Comparison of ENCODE assay signal across 22 cellular contexts in the genomic region with DNA sequence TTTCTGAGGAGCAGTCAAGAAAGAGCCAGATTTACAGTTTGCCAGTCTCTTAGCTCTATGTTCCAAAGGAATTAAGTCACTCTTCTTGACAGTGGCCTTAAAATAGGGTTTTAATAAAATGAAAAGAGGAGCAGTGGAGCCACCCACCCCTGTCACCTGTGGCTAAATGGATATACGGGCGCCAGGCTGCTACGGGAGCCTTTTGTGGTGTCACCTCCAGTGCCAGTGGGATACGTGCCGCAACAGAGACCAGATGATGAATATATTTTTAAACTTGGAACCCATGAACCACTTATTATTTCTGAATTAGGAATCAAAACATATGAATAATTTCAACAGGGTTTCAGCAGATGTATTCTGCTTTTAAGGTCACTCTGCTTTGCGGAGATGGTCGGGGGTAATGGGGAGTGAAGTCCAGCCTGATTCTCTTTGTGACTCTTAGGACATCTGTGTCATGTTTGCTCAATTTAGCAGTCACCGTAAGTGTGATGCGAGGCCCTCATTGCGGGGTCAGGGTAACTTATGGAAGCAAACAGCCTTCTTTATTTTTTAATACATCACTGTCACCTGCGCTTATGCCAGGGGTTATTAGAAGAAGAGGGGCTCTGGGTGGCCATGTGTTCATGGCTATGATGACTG.
"Had no signal": no experiment of that assay in that cellular context is flagged by ENCODE, and none has a peak within 500 bp of the region (broad histone marks: within the 10 kb centered on the region; RNA-seq: fewer than 3 reads in every experiment).

No MANE protein-coding gene starts in this region.

- H3K9me3 ChIP-seq: left lung, neutrophil, ovary, transverse colon had no signal

- H3K4me1 Mint-ChIP-seq: nephron had no signal

- H3K27ac ChIP-seq: epithelial cell of prostate, left lung, neutrophil, ovary had no signal

- H3K27ac Mint-ChIP-seq: activated naive CD8-positive, alpha-beta T cell treated with anti-CD3 and anti-CD28 coated beads for 36 hours; activated T-helper 2 cell treated with anti-CD3 and anti-CD28 coated beads, Interferon-gamma antibody, Interleukin-2, Interleukin-4, amounts not matched to agents 10 μg/mL and 5 μg/mL and 100 μg/mL, durations not matched to agents 14 hours and 24 hours and 36 hours; nephron; stimulated activated naive B cell treated with anti-CD40 and anti-IgM and Interleukin-4, amounts not matched to agents 10 μg/mL and 1 μg/mL and 100 μg/mL, for 72 hours had no signal

- H3K4me3 Mint-ChIP-seq: activated naive CD8-positive, alpha-beta T cell treated with anti-CD3 and anti-CD28 coated beads for 36 hours; activated T-cell treated with anti-CD3 and anti-CD28 coated beads, Interleukin-2, amount 50 U/mL, for 4 hours; nephron; stimulated activated naive B cell treated with anti-CD40 and anti-IgM and Interleukin-4, amounts not matched to agents 10 μg/mL and 1 μg/mL and 100 μg/mL, for 72 hours had no signal

- H3K9me3 Mint-ChIP-seq: activated naive CD8-positive, alpha-beta T cell treated with anti-CD3 and anti-CD28 coated beads for 36 hours; activated T-cell treated with anti-CD3 and anti-CD28 coated beads, Interleukin-2, amount 50 U/mL, for 4 hours; activated T-helper 2 cell treated with anti-CD3 and anti-CD28 coated beads, Interferon-gamma antibody, Interleukin-2, Interleukin-4, amounts not matched to agents 10 μg/mL and 5 μg/mL and 100 μg/mL, durations not matched to agents 14 hours and 24 hours and 36 hours; nephron; stimulated activated naive B cell treated with anti-CD40 and anti-IgM and Interleukin-4, amounts not matched to agents 10 μg/mL and 1 μg/mL and 100 μg/mL, for 72 hours had no signal

- ATAC-seq: activated T-cell treated with anti-CD3 and anti-CD28 coated beads, Interleukin-2, amount 50 U/mL, for 4 hours; left lung; sciatic nerve; stimulated activated naive B cell treated with anti-CD40 and anti-IgM and Interleukin-4, amounts not matched to agents 10 μg/mL and 1 μg/mL and 100 μg/mL, for 72 hours had no signal

- H3K27me3 Mint-ChIP-seq: activated naive CD8-positive, alpha-beta T cell treated with anti-CD3 and anti-CD28 coated beads for 36 hours had no signal

- DNase-seq: activated CD4-positive, alpha-beta T cell treated with anti-CD3 and anti-CD28 coated beads for 1 hour; activated CD4-positive, alpha-beta T cell treated with anti-CD3 and anti-CD28 coated beads, Interleukin-2, amount 50 U/mL, for 4 hours; activated CD8-positive, alpha-beta memory T cell treated with anti-CD3 and anti-CD28 coated beads, Interleukin-2, amount 50 U/mL, for 48 hours; activated naive CD4-positive, alpha-beta T cell; activated naive CD8-positive, alpha-beta T cell treated with anti-CD3 and anti-CD28 coated beads for 36 hours; activated T-cell treated with anti-CD3 and anti-CD28 coated beads, Interleukin-2, amount 50 U/mL, for 4 hours; cerebellar nuclear complex; cortex of kidney; kidney; left lung; midbrain; ovary; stimulated activated CD4-positive, alpha-beta T cell treated with anti-CD3 and anti-CD28 coated beads, Interleukin-2, amount 100 ng/mL, for 48 hours; stimulated activated CD8-positive, alpha-beta memory T cell treated with anti-CD3 and anti-CD28 coated beads, Interleukin-4, amount 100 ng/mL, for 48 hours; stimulated activated naive B cell treated with anti-CD40 and anti-IgM and Interleukin-4, amounts not matched to agents 10 μg/mL and 1 μg/mL and 100 μg/mL, for 72 hours; T-helper 1 cell; transverse colon had no signal

- H3K27me3 ChIP-seq: left lung, neutrophil, ovary, transverse colon had no signal

- H3K4me3 ChIP-seq: left lung, ovary, transverse colon had no signal

- H3K36me3 ChIP-seq: neutrophil, ovary had no signal

- H3K36me3 Mint-ChIP-seq: activated naive CD8-positive, alpha-beta T cell treated with anti-CD3 and anti-CD28 coated beads for 36 hours had no signal
